Comparison of ENCODE assay signal across 8 cellular contexts in the genomic region with DNA sequence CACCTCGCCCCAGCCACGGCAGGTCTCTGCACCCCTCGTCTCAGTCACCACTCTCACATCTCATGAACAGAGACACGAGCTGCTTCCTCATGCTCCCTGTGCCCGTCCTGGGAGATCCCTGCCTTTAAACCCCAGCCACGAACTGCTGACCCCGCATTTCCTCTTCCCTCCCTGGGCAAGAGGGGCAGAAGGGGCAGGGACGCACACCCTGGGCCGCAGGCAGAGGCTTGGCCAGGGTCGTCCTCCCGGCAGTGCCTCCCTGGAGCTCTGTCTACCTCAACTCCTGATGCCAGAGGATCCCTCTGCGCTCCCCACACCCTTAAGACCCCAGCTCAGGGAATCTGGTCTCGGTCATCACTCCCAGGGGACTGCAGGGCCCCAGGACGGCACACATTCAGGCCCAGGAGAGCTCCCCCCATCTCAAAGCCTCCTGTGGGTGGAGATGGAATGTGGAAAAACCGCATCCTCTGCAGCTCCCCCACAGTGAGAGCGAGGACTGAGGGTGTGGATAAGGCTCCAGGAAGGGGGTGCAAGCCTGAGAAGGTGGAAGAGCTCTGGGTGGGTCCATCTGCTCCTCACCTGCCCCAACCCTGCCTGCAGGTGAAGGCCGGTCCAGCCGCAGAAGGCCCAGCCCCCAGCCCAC. TPM values are rescaled to one million over a fixed set of nuclear protein-coding genes. Genes with fewer than 3 reads are reported as not detected.
DNase-seq lines count a peak whose midpoint lies in the region; ATAC-seq and TF ChIP-seq lines count a peak whose summit lies in the region.

No MANE protein-coding gene starts in this region.

- no peaks in the 10 kb centered on the region for H3K36me3 ChIP-seq in KMS-11 (ENCODE audit: insufficient read depth)
- no peaks in the 10 kb centered on the region for H3K36me3 ChIP-seq in mesendoderm (ENCODE audit: control insufficient read depth, insufficient read depth, low read length)
- no peaks in the 10 kb centered on the region for H3K36me3 ChIP-seq in vagina

- H3K27me3 ChIP-seq in KMS-11 (ENCODE audit: insufficient read depth, low read depth) (no peaks in the 10 kb centered on the region), mesendoderm (ENCODE audit: insufficient read depth, low read length, poor library complexity) (no peaks in the 10 kb centered on the region), vagina (no peaks in the 10 kb centered on the region)

- H3K4ac ChIP-seq in mesendoderm (ENCODE audit: low read depth, low read length): no peak overlapping the region

- no peak overlapping the region for H2BK15ac ChIP-seq in mesendoderm (replicated peaks; ENCODE audit: low read depth)

- H2BK120ac ChIP-seq in mesendoderm (ENCODE audit: low read depth, low read length): no peak overlapping the region

- no peak overlapping the region for H2AFZ ChIP-seq in KMS-11 (ENCODE audit: low read depth)

- H3K27ac Mint-ChIP-seq in CD14-positive monocyte: peak overlapping the region; percentile 93 to 99 (median 99)

- H4K5ac ChIP-seq in mesendoderm (ENCODE audit: low read length): no peak overlapping the region

- peaks cover 10% of the 10 kb centered on the region for H3K79me1 ChIP-seq in mesendoderm (ENCODE audit: low read length)

- H2AK5ac ChIP-seq in mesendoderm (ENCODE audit: low read length): no peak overlapping the region

- H3K79me2 ChIP-seq in KMS-11 (ENCODE audit: insufficient read depth, low read depth): peaks cover 67% of the 10 kb centered on the region
- H3K79me2 ChIP-seq in mesendoderm (ENCODE audit: control insufficient read depth, insufficient read depth, low read length): peaks cover 16% of the 10 kb centered on the region

- DNase-seq in CD14-positive monocyte (ENCODE audit: low spot score) (peak; percentile 64), cardiac fibroblast (ENCODE audit: low read depth in 2 of 2) (peak; percentile 19 to 32), mesendoderm (no peak), vagina (ENCODE audit: extremely low spot score in 2 of 2) (no peak)

- H3K27ac ChIP-seq in KMS-11: no peak overlapping the region
- H3K27ac ChIP-seq in mesendoderm (ENCODE audit: low read depth, low read length): no peak overlapping the region
- no peak overlapping the region for H3K27ac ChIP-seq in vagina

- H3K4me1 ChIP-seq in KMS-11 (ENCODE audit: low read depth, poor library complexity, severe bottlenecking) (peaks cover 48% of the 10 kb centered on the region), mesendoderm (ENCODE audit: control insufficient read depth, low read depth, low read length) (peaks cover 7% of the 10 kb centered on the region), vagina (peaks cover 26% of the 10 kb centered on the region)

- peaks cover 70% of the 10 kb centered on the region for H3K4me1 Mint-ChIP-seq in CD14-positive monocyte

- H3K4me3 ChIP-seq in KMS-11 (IDR thresholded peaks at IDR 0.05; ENCODE audit: insufficient read depth, low read depth, low read length) (no peak overlapping the region), cardiac fibroblast (replicated peaks in 1 of 2; ENCODE audit: low read depth in 2 of 2, low read length in 2 of 2) (peak overlapping the region; percentile 55 to 63), mesendoderm (ENCODE audit: low read length) (no peak overlapping the region), vagina (peak overlapping the region; percentile 62 to 76)

- H3K56ac ChIP-seq in mesendoderm (ENCODE audit: low read length): peak overlapping the region; percentile 91

- no peak overlapping the region for H4K8ac ChIP-seq in mesendoderm (ENCODE audit: low read depth, low read length)

- H2BK5ac ChIP-seq in mesendoderm (ENCODE audit: low read length): no peak overlapping the region

- TF ChIP-seq CTCF in CD14-positive monocyte (IDR thresholded peaks at IDR 0.05) (no peak), KMS-11 (conservative IDR thresholded peaks at IDR 0.05; ENCODE audit: low read depth, low read length) (no peak), cardiac fibroblast (IDR thresholded peaks at IDR 0.05; ENCODE audit: low read depth, low read length) (no peak), vagina (IDR thresholded peaks at IDR 0.05) (no peak)

- intact Hi-C loops in CD14-positive monocyte (cut with micrococcal nuclease): loop anchor here (1.0 to 10.0 kb wide), 4 partner anchors 8 to 668 kb away; no protein-coding TSS in a partner anchor
- intact Hi-C loops in vagina (cut with DNase I): loop anchor here (2.0 kb wide), 1 partner anchor 48 kb away; no protein-coding TSS in a partner anchor

- peaks cover 0 to 2% (median 0%) of the 10 kb centered on the region in 7 donors for H3K9me3 Mint-ChIP-seq in CD14-positive monocyte

- H4K20me1 ChIP-seq in KMS-11 (ENCODE audit: insufficient read depth): peaks cover 26% of the 10 kb centered on the region

- no peak for TF ChIP-seq POLR2A in vagina (IDR thresholded peaks at IDR 0.05)

- no peak overlapping the region for H3K18ac ChIP-seq in mesendoderm (ENCODE audit: low read length)

- H3K36me3 Mint-ChIP-seq in CD14-positive monocyte: peaks cover 7 to 38% of the 10 kb centered on the region in 2 donors

- ATAC-seq in GM19467 (IDR thresholded peaks at IDR 0.05; ENCODE audit: unreplicated experiment) (no peak), GM18868 (IDR thresholded peaks at IDR 0.05; ENCODE audit: unreplicated experiment) (no peak), HG02884 (IDR thresholded peaks at IDR 0.05; ENCODE audit: unreplicated experiment) (no peak)

- H3K9ac ChIP-seq in KMS-11: peak overlapping the region; percentile 85
- peak overlapping the region; percentile 70 for H3K9ac ChIP-seq in mesendoderm (ENCODE audit: low read length)

- peak overlapping the region; percentile 98 to 100 for H3K4me3 Mint-ChIP-seq in CD14-positive monocyte

- H3K9me3 ChIP-seq in vagina: no peaks in the 10 kb centered on the region

- WGBS in mesendoderm (ENCODE audit: extremely low coverage, insufficient coverage, low lambda C conversion rate): no CpG with 5 or more reads among the region's 18 CpGs

- H3K27me3 Mint-ChIP-seq in CD14-positive monocyte (ENCODE audit: low read depth in 3 of 3): no peaks in the 10 kb centered on the region

- H3K4me2 ChIP-seq in KMS-11 (peak overlapping the region; percentile 99), mesendoderm (ENCODE audit: low read length) (peak overlapping the region; percentile 91)

- peak overlapping the region; percentile 66 for H3K23ac ChIP-seq in mesendoderm (ENCODE audit: low read length)

RNA-seq across cellular contexts. Expression of a gene that starts 1.2 kb away (rescaled TPM):
- polyA plus RNA-seq in CD14-positive monocyte: 100 to 1,000 TPM; 391 to 423 TPM
- 59.6 TPM for polyA plus RNA-seq in mesendoderm (2013, experiment 1 of 2)
- 60.0 TPM for polyA plus RNA-seq in mesendoderm (2013, experiment 2 of 2)
- 36.3 TPM for total RNA-seq in vagina

Comparison
In these comparisons a context has a peak if more than half of its experiments do, and no peak if none do; other contexts are left out.
1. DNase-seq: peak in CD14-positive monocyte (single experiment) and cardiac fibroblast (2 of 2); none in mesendoderm (single experiment) and vagina (0 of 2).
2. H3K4me3 ChIP-seq: peak in cardiac fibroblast (2 of 2) and vagina (2 of 2); none in KMS-11 (single experiment) and mesendoderm (single experiment).